Comparison of ENCODE assay signal across 16 cellular contexts in genomic region chr10:118470470-118470869, GRCh38.
DNase-seq lines count a peak whose midpoint lies in the region; ATAC-seq and TF ChIP-seq lines count a peak whose summit lies in the region.
"Had no signal": no experiment of that assay in that cellular context is flagged by ENCODE, and none has a peak within 500 bp of the region (broad histone marks: within the 10 kb centered on the region; RNA-seq: fewer than 3 reads in every experiment).

No MANE protein-coding gene starts in this region.

- H3K4me2 ChIP-seq in mammary epithelial cell (ENCODE audit: insufficient read depth, low read depth, low read length), result no peak overlapping the region

- no peak overlapping the region for H3K4me3 ChIP-seq in mammary epithelial cell (replicated peaks in 1 of 3; ENCODE audit: insufficient read depth in 1 of 3, low read depth in 2 of 3, low read length in 3 of 3)
- no peak overlapping the region for H3K4me3 ChIP-seq in epithelial cell of esophagus (ENCODE audit: low read length)
- no peak overlapping the region for H3K4me3 ChIP-seq in Peyer's patch
- H3K4me3 ChIP-seq: HAP-1 had no signal

- H3K4me3 Mint-ChIP-seq in activated CD8-positive, alpha-beta T cell treated with anti-CD3 and anti-CD28 coated beads for 36 hours, result no peak overlapping the region
- H3K4me3 Mint-ChIP-seq in glutamatergic neuron (ENCODE audit: unreplicated experiment), result no peak overlapping the region
- H3K4me3 Mint-ChIP-seq: CD4-positive, alpha-beta T cell; IgD-negative memory B cell had no signal

- no peaks in the 10 kb centered on the region for H4K20me1 ChIP-seq in mammary epithelial cell (ENCODE audit: insufficient read depth, low read length)

- H3K9ac ChIP-seq in mammary epithelial cell (ENCODE audit: insufficient read depth, low read length), result no peak overlapping the region

- CTCF ChIA-PET in mammary epithelial cell (lab: Charles Lee; ENCODE audit: low non-redundant PET), result interaction anchor here (0.7 kb wide), 1 partner anchor 934 kb away, joined by 3 read pairs; no protein-coding TSS in a partner anchor
- CTCF ChIA-PET in activated CD8-positive, alpha-beta T cell treated with anti-CD3 and anti-CD28 coated beads for 36 hours (lab: Charles Lee), result interaction anchor here (2.7 kb wide), 1 partner anchor 11 kb away, joined by 16 read pairs; no protein-coding TSS in a partner anchor

- intact Hi-C loops in mammary epithelial cell (cut with micrococcal nuclease), result no loop called here
- intact Hi-C loops in activated CD8-positive, alpha-beta T cell treated with anti-CD3 and anti-CD28 coated beads for 36 hours (cut with micrococcal nuclease), result no loop called here

- no TSS peak for BruUV-seq in mammary epithelial cell (replicated peaks; lab: Mats Ljungman, UMichigan)

- no peak for ATAC-seq in activated CD8-positive, alpha-beta T cell treated with anti-CD3 and anti-CD28 coated beads for 36 hours
- ATAC-seq: HepG2 had no signal

- H3K36me3 Mint-ChIP-seq in activated CD8-positive, alpha-beta T cell treated with anti-CD3 and anti-CD28 coated beads for 36 hours (ENCODE audit: low read depth), result no peaks in the 10 kb centered on the region
- H3K36me3 Mint-ChIP-seq in glutamatergic neuron (ENCODE audit: unreplicated experiment), result no peaks in the 10 kb centered on the region
- H3K36me3 Mint-ChIP-seq: IgD-negative memory B cell had no signal

- peaks cover 12% of the 10 kb centered on the region for H3K27me3 Mint-ChIP-seq in activated CD8-positive, alpha-beta T cell treated with anti-CD3 and anti-CD28 coated beads for 36 hours
- H3K27me3 Mint-ChIP-seq in glutamatergic neuron (ENCODE audit: unreplicated experiment), result peaks cover 3% of the 10 kb centered on the region

- POLR2A ChIA-PET in activated CD8-positive, alpha-beta T cell treated with anti-CD3 and anti-CD28 coated beads for 36 hours (lab: Charles Lee), result no interaction called here

- peaks cover 25% of the 10 kb centered on the region for H3K4me1 ChIP-seq in mammary epithelial cell (ENCODE audit: insufficient read depth, low read length)
- H3K4me1 ChIP-seq in Peyer's patch, result no peaks in the 10 kb centered on the region
- H3K4me1 ChIP-seq: HAP-1 had no signal

- no peak overlapping the region for H3K27ac Mint-ChIP-seq in activated CD8-positive, alpha-beta T cell treated with anti-CD3 and anti-CD28 coated beads for 36 hours
- H3K27ac Mint-ChIP-seq in glutamatergic neuron (ENCODE audit: unreplicated experiment), result no peak overlapping the region
- H3K27ac Mint-ChIP-seq: CD4-positive, alpha-beta T cell; IgD-negative memory B cell had no signal

- 71% methylated on average over 1 of the region's 1 CpG for WGBS in mammary epithelial cell (ENCODE audit: low coverage, missing lambda C conversion rate)

- DNase-seq in mammary epithelial cell (peak; percentile 33), epithelial cell of esophagus (ENCODE audit: low read depth) (peak; percentile 66), kidney tubule cell (ENCODE audit: low spot score) (peak; percentile 14), Peyer's patch (no peak), H4 (ENCODE audit: low spot score) (no peak), glutamatergic neuron (no peak)
- no peak for DNase-seq in activated CD8-positive, alpha-beta T cell treated with anti-CD3 and anti-CD28 coated beads for 36 hours
- DNase-seq: ACHN; AML-193; CD4-positive, alpha-beta T cell; DMS153; GF-D8 had no signal

- H3K36me3 ChIP-seq in mammary epithelial cell (ENCODE audit: insufficient read depth, low read length) (no peaks in the 10 kb centered on the region), Peyer's patch (no peaks in the 10 kb centered on the region)
- H3K36me3 ChIP-seq: HAP-1 had no signal

- no peak overlapping the region for H2AFZ ChIP-seq in mammary epithelial cell (ENCODE audit: low read depth, low read length)

- no peaks in the 10 kb centered on the region for H3K4me1 Mint-ChIP-seq in activated CD8-positive, alpha-beta T cell treated with anti-CD3 and anti-CD28 coated beads for 36 hours (ENCODE audit: low read depth)
- no peaks in the 10 kb centered on the region for H3K4me1 Mint-ChIP-seq in glutamatergic neuron (ENCODE audit: low read depth, unreplicated experiment)
- H3K4me1 Mint-ChIP-seq: IgD-negative memory B cell had no signal

- in situ Hi-C loops in mammary epithelial cell (cut with MboI; ENCODE audit: low sequenced_read_pairs in 2 of 2), result no loop called here

- H3K27me3 ChIP-seq in mammary epithelial cell (ENCODE audit: insufficient read depth, low read length) (no peaks in the 10 kb centered on the region), Peyer's patch (no peaks in the 10 kb centered on the region)

- TF ChIP-seq POLR2A in Peyer's patch (IDR thresholded peaks at IDR 0.05), result no peak

- dilution Hi-C loops in mammary epithelial cell (cut with HindIII; ENCODE audit: low sequenced_read_pairs), result no loop called here

- H3K79me2 ChIP-seq in mammary epithelial cell (ENCODE audit: insufficient read depth, low read length), result no peaks in the 10 kb centered on the region

- TF ChIP-seq CTCF in mammary epithelial cell (conservative IDR thresholded peaks at IDR 0.05 in 1 of 2, IDR thresholded peaks at IDR 0.05 in 1 of 2; ENCODE audit: extremely low read depth in 1 of 2, insufficient read depth in 1 of 2, low read depth in 1 of 2, low read length in 2 of 2) (no peak), epithelial cell of esophagus (IDR thresholded peaks at IDR 0.05; ENCODE audit: insufficient read depth, low read depth, low read length, missing control alignments) (no peak), Peyer's patch (IDR thresholded peaks at IDR 0.05) (no peak), glutamatergic neuron (IDR thresholded peaks at IDR 0.05; ENCODE audit: partially characterized antibody, unreplicated experiment) (no peak)
- no peak for TF ChIP-seq CTCF in activated CD8-positive, alpha-beta T cell treated with anti-CD3 and anti-CD28 coated beads for 36 hours (IDR thresholded peaks at IDR 0.05)

- H3K27ac ChIP-seq in mammary epithelial cell (ENCODE audit: insufficient read depth, low read depth, low read length), result no peak overlapping the region
- H3K27ac ChIP-seq in Peyer's patch, result no peak overlapping the region
- H3K27ac ChIP-seq: C4-2B had no signal

- no peaks in the 10 kb centered on the region for H3K9me3 Mint-ChIP-seq in activated CD8-positive, alpha-beta T cell treated with anti-CD3 and anti-CD28 coated beads for 36 hours
- no peaks in the 10 kb centered on the region for H3K9me3 Mint-ChIP-seq in glutamatergic neuron (ENCODE audit: unreplicated experiment)
- H3K9me3 Mint-ChIP-seq: CD4-positive, alpha-beta T cell; IgD-negative memory B cell had no signal

- H3K9me3 ChIP-seq in mammary epithelial cell (replicated peaks; ENCODE audit: insufficient read depth, low read length) (no peaks in the 10 kb centered on the region), Peyer's patch (peaks cover 0 to 5% (median 0%) of the 10 kb centered on the region in 4 donors)
- H3K9me3 ChIP-seq: HAP-1 had no signal

Comparison
In these comparisons a context has a peak if more than half of its experiments do, and no peak if none do; other contexts are left out.
1. DNase-seq: peak in mammary epithelial cell (single experiment), epithelial cell of esophagus (single experiment) and kidney tubule cell (single experiment); none in activated CD8-positive, alpha-beta T cell treated with anti-CD3 and anti-CD28 coated beads for 36 hours (single experiment), Peyer's patch (0 of 3), H4 (single experiment) and glutamatergic neuron (single experiment).